In the genomic region with DNA sequence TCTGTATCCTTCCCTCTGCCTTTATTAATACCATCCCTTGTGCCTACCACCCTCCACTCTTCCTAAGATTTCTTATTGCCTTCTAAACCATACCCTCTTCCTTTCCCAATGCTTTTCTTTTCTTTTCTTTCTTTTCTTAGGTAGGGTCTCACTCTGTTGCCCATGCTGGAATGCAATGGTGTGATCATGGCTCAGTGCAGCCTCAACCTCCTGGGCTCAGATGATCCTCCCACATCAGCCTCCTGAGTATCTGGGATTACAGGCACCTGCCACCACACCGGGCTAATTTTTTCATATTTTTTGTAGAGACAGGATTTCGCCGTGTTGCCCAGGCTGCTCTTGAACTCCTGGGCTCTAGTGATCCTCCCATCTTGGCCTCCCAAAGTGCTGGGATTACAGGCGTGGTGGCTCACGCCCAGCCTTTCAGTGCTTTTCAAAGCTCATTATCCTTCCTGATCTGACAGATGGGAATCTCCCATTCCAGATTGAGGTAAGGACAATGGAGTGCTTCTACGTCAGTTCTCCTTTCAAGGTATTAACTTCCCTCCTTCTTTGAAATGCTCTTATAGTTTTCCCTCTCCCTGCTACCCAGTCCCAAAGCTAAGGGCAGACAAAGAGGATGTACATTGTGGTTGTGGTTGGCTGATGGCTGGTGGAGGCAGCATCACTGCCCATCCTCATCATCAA, we compare ENCODE assay signal across 17 cellular contexts. TPM values are rescaled to one million over a fixed set of nuclear protein-coding genes. Genes with fewer than 3 reads are reported as not detected.
DNase-seq lines count a peak whose midpoint lies in the region; ATAC-seq, FAIRE-seq and TF ChIP-seq lines count a peak whose summit lies in the region.
"Had no signal": no experiment of that assay in that cellular context is flagged by ENCODE, and none has a peak within 500 bp of the region (broad histone marks: within the 10 kb centered on the region; RNA-seq: fewer than 3 reads in every experiment).

No MANE protein-coding gene starts in this region.

- H3K36me3 Mint-ChIP-seq in T-helper 1 cell treated with Interleukin-12 subunit alpha and Interleukin-12 subunit beta and Interleukin-4 antibody, amounts not matched to agents 30 μg/mL and 1 μg/mL, for 36 hours (ENCODE audit: low read depth) = peaks cover 47% of the 10 kb centered on the region
- peaks cover 20% of the 10 kb centered on the region for H3K36me3 Mint-ChIP-seq in astrocyte (ENCODE audit: low read depth, unreplicated experiment)

- peaks cover 81% of the 10 kb centered on the region for H4K20me1 ChIP-seq in astrocyte (ENCODE audit: insufficient read depth, low read length)
- H4K20me1 ChIP-seq in keratinocyte (ENCODE audit: control insufficient read depth, extremely low read depth, insufficient read depth, low read length) = peaks cover 73% of the 10 kb centered on the region

- no peaks in the 10 kb centered on the region for H3K9me3 Mint-ChIP-seq in T-helper 1 cell treated with Interleukin-12 subunit alpha and Interleukin-12 subunit beta and Interleukin-4 antibody, amounts not matched to agents 30 μg/mL and 1 μg/mL, for 36 hours
- H3K9me3 Mint-ChIP-seq in astrocyte (ENCODE audit: unreplicated experiment) = no peaks in the 10 kb centered on the region
- no peaks in the 10 kb centered on the region for H3K9me3 Mint-ChIP-seq in stimulated activated naive CD8-positive, alpha-beta T cell treated with anti-CD3 and anti-CD28 coated beads, Interleukin-15, amount 100 ng/mL, for 72 hours
- H3K9me3 Mint-ChIP-seq: activated naive CD4-positive, alpha-beta T cell treated with anti-CD3 and anti-CD28 coated beads for 36 hours; naive B cell had no signal

- H3K27me3 ChIP-seq in astrocyte (ENCODE audit: insufficient read depth, low read length) (no peaks in the 10 kb centered on the region), keratinocyte (ENCODE audit: control insufficient read depth, extremely low read depth, insufficient read depth, low read length) (no peaks in the 10 kb centered on the region), thoracic aorta (replicated peaks; ENCODE audit: insufficient read depth) (no peaks in the 10 kb centered on the region), uterus (no peaks in the 10 kb centered on the region)
- H3K27me3 ChIP-seq: left lung, testis had no signal

- intact Hi-C loops in uterus (cut with DNase I; ENCODE audit: low total_unique reads) = no loop called here

- H2AFZ ChIP-seq in astrocyte (ENCODE audit: low read depth, low read length) = no peak overlapping the region
- H2AFZ ChIP-seq in keratinocyte (ENCODE audit: control insufficient read depth, low read length) = no peak overlapping the region

- no peak for TF ChIP-seq POLR2A in uterus (IDR thresholded peaks at IDR 0.05)

- ATAC-seq in thoracic aorta (ENCODE audit: insufficient number of reproducible peaks, low FRiP score, low read depth) = no peak
- ATAC-seq in stimulated activated naive CD8-positive, alpha-beta T cell treated with anti-CD3 and anti-CD28 coated beads, Interleukin-15, amount 100 ng/mL, for 72 hours = no peak
- ATAC-seq: left lung had no signal

- H3K36me3 ChIP-seq in astrocyte (ENCODE audit: insufficient read depth, low read length) (peaks cover 61% of the 10 kb centered on the region), keratinocyte (ENCODE audit: control insufficient read depth in 2 of 2, extremely low read depth in 1 of 2, insufficient read depth in 2 of 2, low read length in 2 of 2) (peaks cover 22 to 59% of the 10 kb centered on the region in 2 experiments), thoracic aorta (peaks cover 18% of the 10 kb centered on the region), uterus (no peaks in the 10 kb centered on the region)
- H3K36me3 ChIP-seq: WERI-Rb-1 had no signal

- no peak overlapping the region for H3K4me3 Mint-ChIP-seq in T-helper 1 cell treated with Interleukin-12 subunit alpha and Interleukin-12 subunit beta and Interleukin-4 antibody, amounts not matched to agents 30 μg/mL and 1 μg/mL, for 36 hours
- H3K4me3 Mint-ChIP-seq in astrocyte (ENCODE audit: unreplicated experiment) = peak overlapping the region; percentile 68
- H3K4me3 Mint-ChIP-seq in stimulated activated naive CD8-positive, alpha-beta T cell treated with anti-CD3 and anti-CD28 coated beads, Interleukin-15, amount 100 ng/mL, for 72 hours = no peak overlapping the region
- H3K4me3 Mint-ChIP-seq: activated naive CD4-positive, alpha-beta T cell treated with anti-CD3 and anti-CD28 coated beads for 36 hours; naive B cell had no signal

- H3K4me1 ChIP-seq in astrocyte (ENCODE audit: insufficient read depth, low read length) = peaks cover 77% of the 10 kb centered on the region
- peaks cover 86% of the 10 kb centered on the region for H3K4me1 ChIP-seq in keratinocyte (ENCODE audit: control insufficient read depth, extremely low read depth, insufficient read depth, low read length)
- peaks cover 37 to 84% of the 10 kb centered on the region in 2 donors for H3K4me1 ChIP-seq in thoracic aorta (ENCODE audit: control insufficient read depth in 1 of 2, low read depth in 2 of 2)
- no peaks in the 10 kb centered on the region for H3K4me1 ChIP-seq in uterus
- H3K4me1 ChIP-seq: testis had no signal

- dilution Hi-C loops in keratinocyte (cut with MboI; ENCODE audit: extremely low pct_ligation_motif_present, low sequenced_read_pairs) = no loop called here

- H3K4me2 ChIP-seq in astrocyte (ENCODE audit: low read length) (peak overlapping the region; percentile 34), keratinocyte (ENCODE audit: control insufficient read depth, extremely low read depth, insufficient read depth, low read depth, low read length) (no peak overlapping the region)

- peak overlapping the region; percentile 23 for H3K27ac Mint-ChIP-seq in T-helper 1 cell treated with Interleukin-12 subunit alpha and Interleukin-12 subunit beta and Interleukin-4 antibody, amounts not matched to agents 30 μg/mL and 1 μg/mL, for 36 hours
- peak overlapping the region; percentile 53 for H3K27ac Mint-ChIP-seq in astrocyte (ENCODE audit: unreplicated experiment)
- no peak overlapping the region for H3K27ac Mint-ChIP-seq in stimulated activated naive CD8-positive, alpha-beta T cell treated with anti-CD3 and anti-CD28 coated beads, Interleukin-15, amount 100 ng/mL, for 72 hours
- H3K27ac Mint-ChIP-seq: activated naive CD4-positive, alpha-beta T cell treated with anti-CD3 and anti-CD28 coated beads for 36 hours had no signal

- DNase-seq in T-helper 1 cell (no peak), astrocyte (ENCODE audit: low read depth) (no peak), keratinocyte (ENCODE audit: low read depth, low spot score) (peak; percentile 21), thoracic aorta (ENCODE audit: low spot score) (no peak), uterus (no peak), T-helper 9 cell (no peak)
- DNase-seq in stimulated activated naive CD8-positive, alpha-beta T cell treated with anti-CD3 and anti-CD28 coated beads, Interleukin-15, amount 100 ng/mL, for 72 hours = no peak
- DNase-seq: 8988T; activated naive CD4-positive, alpha-beta T cell treated with anti-CD3 and anti-CD28 coated beads for 36 hours; DND-41; left lung; naive B cell; NCI-H2227 treated with DMSO at 0.1 percent for 48 hours; testis; WERI-Rb-1 had no signal

- H3K9me1 ChIP-seq in keratinocyte (ENCODE audit: control insufficient read depth, extremely low read depth, insufficient read depth, low read length) = peaks cover 4% of the 10 kb centered on the region

- no peak overlapping the region for H3K4me3 ChIP-seq in astrocyte (ENCODE audit: insufficient read depth, low read depth, low read length)
- no peak overlapping the region for H3K4me3 ChIP-seq in keratinocyte (ENCODE audit: control insufficient read depth in 2 of 3, extremely low read depth in 1 of 3, insufficient read depth in 2 of 3, low read depth in 1 of 3, low read length in 3 of 3)
- H3K4me3 ChIP-seq in thoracic aorta = no peak overlapping the region
- H3K4me3 ChIP-seq in uterus = no peak overlapping the region
- H3K4me3 ChIP-seq: left lung, testis had no signal

- H3K27ac ChIP-seq in astrocyte (ENCODE audit: low read depth, low read length) (peak overlapping the region; percentile 99), keratinocyte (ENCODE audit: control insufficient read depth, insufficient read depth, low read length) (peak overlapping the region; percentile 1), thoracic aorta (peak overlapping the region; percentile 23 to 47), uterus (no peak overlapping the region)
- H3K27ac ChIP-seq: C4-2B, left lung, testis, WERI-Rb-1 had no signal

- no peak for FAIRE-seq in astrocyte (lab: Jason Lieb, UNC)
- no peak for FAIRE-seq in keratinocyte (lab: Jason Lieb, UNC)

- H3K79me2 ChIP-seq in astrocyte (ENCODE audit: insufficient read depth, low read length) = peaks cover 90% of the 10 kb centered on the region
- peaks cover 74% of the 10 kb centered on the region for H3K79me2 ChIP-seq in keratinocyte (ENCODE audit: control insufficient read depth, insufficient read depth, low read length)

- H3K9ac ChIP-seq in astrocyte (ENCODE audit: low read length) = peak overlapping the region; percentile 59
- H3K9ac ChIP-seq in keratinocyte (ENCODE audit: control insufficient read depth, extremely low read depth, insufficient read depth, low read length) = peak overlapping the region; percentile 22

- H3K4me1 Mint-ChIP-seq in T-helper 1 cell treated with Interleukin-12 subunit alpha and Interleukin-12 subunit beta and Interleukin-4 antibody, amounts not matched to agents 30 μg/mL and 1 μg/mL, for 36 hours (ENCODE audit: low read depth) = peaks cover 20% of the 10 kb centered on the region
- peaks cover 56% of the 10 kb centered on the region for H3K4me1 Mint-ChIP-seq in astrocyte (ENCODE audit: low read depth, unreplicated experiment)
- H3K4me1 Mint-ChIP-seq in stimulated activated naive CD8-positive, alpha-beta T cell treated with anti-CD3 and anti-CD28 coated beads, Interleukin-15, amount 100 ng/mL, for 72 hours = no peaks in the 10 kb centered on the region

- TF ChIP-seq CTCF in astrocyte (IDR thresholded peaks at IDR 0.05; ENCODE audit: insufficient read depth, low read depth, low read length) = no peak
- TF ChIP-seq CTCF in keratinocyte (optimal IDR thresholded peaks at IDR 0.05 in 1 of 3, IDR thresholded peaks at IDR 0.05 in 1 of 3, conservative IDR thresholded peaks at IDR 0.05 in 1 of 3; ENCODE audit: extremely low read depth in 1 of 3, insufficient read depth in 2 of 3, low read length in 3 of 3) = no peak
- TF ChIP-seq CTCF in thoracic aorta (IDR thresholded peaks at IDR 0.05) = no peak
- no peak for TF ChIP-seq CTCF in uterus (IDR thresholded peaks at IDR 0.05)

- H3K9me3 ChIP-seq in astrocyte (ENCODE audit: insufficient read depth, low read depth, low read length) (no peaks in the 10 kb centered on the region), keratinocyte (ENCODE audit: control insufficient read depth, low read depth, low read length) (no peaks in the 10 kb centered on the region), thoracic aorta (no peaks in the 10 kb centered on the region), uterus (no peaks in the 10 kb centered on the region)
- H3K9me3 ChIP-seq: left lung, testis had no signal

- no peaks in the 10 kb centered on the region for H3K27me3 Mint-ChIP-seq in T-helper 1 cell treated with Interleukin-12 subunit alpha and Interleukin-12 subunit beta and Interleukin-4 antibody, amounts not matched to agents 30 μg/mL and 1 μg/mL, for 36 hours (ENCODE audit: low read depth)
- H3K27me3 Mint-ChIP-seq in astrocyte (ENCODE audit: low read depth, unreplicated experiment) = no peaks in the 10 kb centered on the region
- no peaks in the 10 kb centered on the region for H3K27me3 Mint-ChIP-seq in stimulated activated naive CD8-positive, alpha-beta T cell treated with anti-CD3 and anti-CD28 coated beads, Interleukin-15, amount 100 ng/mL, for 72 hours
- H3K27me3 Mint-ChIP-seq: naive B cell had no signal

RNA-seq across cellular contexts. Expression of a gene that starts 14.6 kb away (rescaled TPM):
- total RNA-seq in astrocyte (2,269 and 2,599 TPM in 2 replicates), thoracic aorta (100 to 1,000 TPM; 752 to 812 TPM), uterus (100 to 1,000 TPM; 376 to 811 (median 549) TPM)
- polyA plus RNA-seq in keratinocyte = 10,132 to 15,949 TPM (median 11,017 TPM) in 3 replicates
- polyA plus RNA-seq in keratinocyte (2011; ENCODE audit: low read depth) = 4,066 TPM
- 14,846 and 18,096 TPM in 2 replicates for polyA plus RNA-seq in keratinocyte (2011; cell fraction: cytosol; rRNA removed)
- 11,086 and 11,309 TPM in 2 replicates for polyA plus RNA-seq in keratinocyte (2011; cell fraction: nucleus; rRNA removed)
- 4,107 and 9,800 TPM in 2 replicates for polyA plus RNA-seq in keratinocyte (2012; ENCODE audit: low replicate concordance)
- 5,148 to 8,880 TPM (median 8,598 TPM) in 3 replicates for polyA minus RNA-seq in keratinocyte
- 5,055 TPM for polyA minus RNA-seq in keratinocyte (2011; cell fraction: cytosol; rRNA and poly(A)+ RNA removed)
- polyA minus RNA-seq in keratinocyte (2011; cell fraction: nucleus; rRNA and poly(A)+ RNA removed) = 2,602 and 4,474 TPM in 2 replicates

Comparison
In these comparisons a context has a peak if more than half of its experiments do, and no peak if none do; other contexts are left out.
1. H3K27ac Mint-ChIP-seq: peak in T-helper 1 cell treated with Interleukin-12 subunit alpha and Interleukin-12 subunit beta and Interleukin-4 antibody, amounts not matched to agents 30 μg/mL and 1 μg/mL, for 36 hours (single experiment) and astrocyte (single experiment); none in stimulated activated naive CD8-positive, alpha-beta T cell treated with anti-CD3 and anti-CD28 coated beads, Interleukin-15, amount 100 ng/mL, for 72 hours (0 of 2).
2. H3K27ac ChIP-seq: peak in astrocyte (single experiment), keratinocyte (single experiment) and thoracic aorta (2 of 2); none in uterus (0 of 2).